ENCODE assay signal across 21 cellular contexts in the genomic region with DNA sequence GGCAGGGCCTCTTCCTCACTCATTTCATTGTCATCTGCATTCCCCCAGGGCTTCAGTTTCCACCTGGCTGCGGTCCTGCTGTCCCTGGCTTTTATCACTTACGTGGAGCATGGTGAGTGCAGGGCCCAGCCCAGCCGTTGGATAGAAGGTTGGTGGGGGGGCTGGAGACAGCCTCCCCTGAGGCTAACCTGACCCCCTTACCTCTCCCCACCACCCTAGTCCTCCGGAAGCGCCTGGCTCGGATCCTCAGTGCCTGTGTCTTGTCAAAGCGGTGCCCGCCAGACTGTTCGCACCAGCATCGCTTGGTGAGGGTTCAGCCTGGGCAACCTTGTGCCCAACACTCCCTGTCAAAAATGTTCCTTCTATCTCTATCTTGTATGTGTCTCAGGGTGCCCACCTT. TPM values are rescaled to one million over a fixed set of nuclear protein-coding genes. Genes with fewer than 3 reads are reported as not detected.
DNase-seq lines count a peak whose midpoint lies in the region; ATAC-seq and TF ChIP-seq lines count a peak whose summit lies in the region.
"Had no signal": no experiment of that assay in that cellular context is flagged by ENCODE, and none has a peak within 500 bp of the region (broad histone marks: within the 10 kb centered on the region; RNA-seq: fewer than 3 reads in every experiment).

No MANE protein-coding gene starts in this region.

- CTCF ChIA-PET in RWPE1 (lab: Yijun Ruan, JAX), result no interaction called here

- no peak for TF ChIP-seq CTCF in RWPE1 (conservative IDR thresholded peaks at IDR 0.05; ENCODE audit: low read depth)

- no peak for DNase-seq in Right ventricle myocardium superior
- DNase-seq in cardiac septum (ENCODE audit: low spot score), result no peak
- DNase-seq in RWPE1 (ENCODE audit: low spot score), result no peak
- no peak for DNase-seq in left ventricle myocardium superior
- DNase-seq in posterior vena cava (ENCODE audit: low spot score), result peak; percentile 54
- no peak for DNase-seq in activated effector memory CD4-positive, alpha-beta T cell treated with anti-CD3 and anti-CD28 coated beads, Interleukin-2, amount 50 U/mL, for 16 hours
- DNase-seq in activated naive CD4-positive, alpha-beta T cell (lab: John Stamatoyannopoulos, UW), result no peak
- DNase-seq: C1 segment of cervical spinal cord; CD4-positive, CD25-positive, alpha-beta regulatory T cell; CD8-positive, alpha-beta memory T cell; COR-L47; DMS 273 treated with DMSO at 0.1 percent for 48 hours; DMS53; DND-41; EL; GOT3; H7; HFFc6 had no signal

- intact Hi-C loops in Right ventricle myocardium superior (cut with DNase I) (no loop called here), cardiac septum (cut with DNase I) (no loop called here), left ventricle myocardium superior (cut with micrococcal nuclease) (no loop called here), posterior vena cava (cut with DNase I) (loop anchor here in 1 of 2 donors (5.0 kb wide), 1 partner anchor 559 kb away; no protein-coding TSS in a partner anchor)

- ATAC-seq in Right ventricle myocardium superior (ENCODE audit: poor library complexity), result peak; percentile 34
- ATAC-seq in left ventricle myocardium superior, result peak; percentile 32
- ATAC-seq: HCT116 had no signal

- POLR2A ChIA-PET in RWPE1 (lab: Yijun Ruan, JAX; ENCODE audit: low non-redundant PET), result no interaction called here

- peak overlapping the region; percentile 65 for H3K27ac ChIP-seq in RWPE1
- H3K27ac ChIP-seq: HL-60 had no signal

RNA-seq across cellular contexts. Expression of a gene that starts 5.8 kb away (rescaled TPM):
- total RNA-seq in Right ventricle myocardium superior, result 47.2 TPM
- total RNA-seq in cardiac septum, result 38.6 TPM
- total RNA-seq in left ventricle myocardium superior, result 55.4 TPM
- 10 to 100 TPM; 15.0 to 22.1 TPM for total RNA-seq in posterior vena cava

RNA-seq across cellular contexts. Expression of a gene that starts 7.0 kb away (rescaled TPM):
- 12.0 TPM for total RNA-seq in Right ventricle myocardium superior
- total RNA-seq in cardiac septum, result 12.9 TPM
- total RNA-seq in left ventricle myocardium superior, result 13.2 TPM
- total RNA-seq in posterior vena cava, result 10 to 100 TPM in 1 of 2 donors, 1 to 10 TPM in 1; 8.7 to 12.1 TPM

RNA-seq across cellular contexts. Expression of a gene that starts 23.7 kb away (rescaled TPM):
- total RNA-seq in Right ventricle myocardium superior (13.9 TPM), cardiac septum (16.5 TPM), left ventricle myocardium superior (15.4 TPM), posterior vena cava (10 to 100 TPM; 13.0 to 15.0 TPM)

RNA-seq across cellular contexts. Expression of a gene that starts 39.8 kb away (rescaled TPM):
- total RNA-seq in Right ventricle myocardium superior (14.3 TPM), cardiac septum (18.8 TPM), left ventricle myocardium superior (15.1 TPM), posterior vena cava (10 to 100 TPM; 30.3 to 37.2 TPM)

RNA-seq across cellular contexts. Expression of a gene that starts 45.8 kb away (rescaled TPM):
- total RNA-seq in Right ventricle myocardium superior (1.3 TPM), cardiac septum (2.2 TPM), left ventricle myocardium superior (0.50 TPM), posterior vena cava (10 to 100 TPM in 1 of 2 donors, 1 to 10 TPM in 1; 9.2 to 11.2 TPM)
- total RNA-seq: HT1080 had no signal
